In genomic region chr11:66315921-66316811, GRCh38 we compare ENCODE assay signal across 7 cellular contexts. TPM values are rescaled to one million over a fixed set of nuclear protein-coding genes. Genes with fewer than 3 reads are reported as not detected.
DNase-seq lines count a peak whose midpoint lies in the region; ATAC-seq and TF ChIP-seq lines count a peak whose summit lies in the region.
"Had no signal": no experiment of that assay in that cellular context is flagged by ENCODE, and none has a peak within 500 bp of the region (broad histone marks: within the 10 kb centered on the region; RNA-seq: fewer than 3 reads in every experiment).

No MANE protein-coding gene starts in this region.

- no peaks in the 10 kb centered on the region for H3K36me3 Mint-ChIP-seq in glutamatergic neuron (ENCODE audit: unreplicated experiment)

- TF ChIP-seq CTCF in glutamatergic neuron (IDR thresholded peaks at IDR 0.05; ENCODE audit: partially characterized antibody, unreplicated experiment) (no peak), thoracic aorta (IDR thresholded peaks at IDR 0.05) (no peak)

- H3K9me3 Mint-ChIP-seq in glutamatergic neuron (ENCODE audit: unreplicated experiment): peaks cover 32% of the 10 kb centered on the region

- peak; percentile 82 for DNase-seq in activated CD8-positive, alpha-beta memory T cell treated with anti-CD3 and anti-CD28 coated beads for 24 hours
- no peak for DNase-seq in activated CD8-positive, alpha-beta memory T cell treated with anti-CD3 and anti-CD28 coated beads, Interleukin-2, amount 50 U/mL, for 4 hours
- no peak for DNase-seq in glutamatergic neuron
- no peak for DNase-seq in thoracic aorta (ENCODE audit: low spot score)
- DNase-seq in activated CD4-positive, CD25-positive, alpha-beta regulatory T cell (lab: John Stamatoyannopoulos, UW): no peak
- DNase-seq: AML-193 had no signal

- peak overlapping the region; percentile 82 for H3K27ac Mint-ChIP-seq in glutamatergic neuron (ENCODE audit: unreplicated experiment)

- peak overlapping the region; percentile 71 for H3K4me3 ChIP-seq in thoracic aorta

- H3K4me3 Mint-ChIP-seq in glutamatergic neuron (ENCODE audit: unreplicated experiment): peak overlapping the region; percentile 55

- no peaks in the 10 kb centered on the region for H3K9me3 ChIP-seq in thoracic aorta

- H3K27ac ChIP-seq in thoracic aorta: peak overlapping the region in 1 of 2 donors; percentile 9

- no peaks in the 10 kb centered on the region for H3K36me3 ChIP-seq in thoracic aorta

- peaks cover 47% of the 10 kb centered on the region for H3K4me1 Mint-ChIP-seq in glutamatergic neuron (ENCODE audit: low read depth, unreplicated experiment)

- H3K4me1 ChIP-seq in thoracic aorta (ENCODE audit: control insufficient read depth in 1 of 2, low read depth in 2 of 2): peaks cover 11 to 38% of the 10 kb centered on the region in 2 donors

- peaks cover 29% of the 10 kb centered on the region for H3K27me3 Mint-ChIP-seq in glutamatergic neuron (ENCODE audit: unreplicated experiment)

- ATAC-seq in thoracic aorta (ENCODE audit: insufficient number of reproducible peaks, low FRiP score, low read depth): no peak
- ATAC-seq in GM18873 (IDR thresholded peaks at IDR 0.05; ENCODE audit: low FRiP score, unreplicated experiment): no peak

- H3K27me3 ChIP-seq in thoracic aorta (replicated peaks; ENCODE audit: insufficient read depth): peaks cover 5% of the 10 kb centered on the region

RNA-seq across cellular contexts. Expression of gene CD248, which starts 0.7 kb away (rescaled TPM):
- 11.4 TPM for total RNA-seq in glutamatergic neuron (ENCODE audit: unreplicated experiment)
- total RNA-seq in thoracic aorta: 10 to 100 TPM; 22.9 to 32.4 TPM

RNA-seq across cellular contexts. Expression of gene RIN1, which starts 20.1 kb away (rescaled TPM):
- total RNA-seq in glutamatergic neuron (ENCODE audit: unreplicated experiment) (1.9 TPM), thoracic aorta (1 to 10 TPM; 7.7 to 7.8 TPM)

RNA-seq across cellular contexts. Expression of gene TMEM151A, which starts 24.5 kb away (rescaled TPM):
- 19.2 TPM for total RNA-seq in glutamatergic neuron (ENCODE audit: unreplicated experiment)
- total RNA-seq in thoracic aorta: under 1 TPM in 1 of 2 donors, not detected in 1; 0.27 TPM

RNA-seq across cellular contexts. Expression of gene YIF1A, which starts 27.2 kb away (rescaled TPM):
- total RNA-seq in glutamatergic neuron (ENCODE audit: unreplicated experiment) (115 TPM), thoracic aorta (100 to 1,000 TPM in 1 of 2 donors, 10 to 100 TPM in 1; 65.4 to 155 TPM)

RNA-seq across cellular contexts. Expression of gene BRMS1, which starts 28.7 kb away (rescaled TPM):
- 44.0 TPM for total RNA-seq in glutamatergic neuron (ENCODE audit: unreplicated experiment)
- 10 to 100 TPM; 35.0 to 48.1 TPM for total RNA-seq in thoracic aorta

Comparison
In these comparisons a context has a peak if more than half of its experiments do, and no peak if none do; other contexts are left out.
1. RNA of gene TMEM151A, which starts 24.5 kb away (total RNA-seq): 19.2 TPM in glutamatergic neuron (single experiment); 0.27 TPM in thoracic aorta; every median in the first group is over 10 times any median in the second.